ENCODE assay signal across 8 cellular contexts in the genomic region with DNA sequence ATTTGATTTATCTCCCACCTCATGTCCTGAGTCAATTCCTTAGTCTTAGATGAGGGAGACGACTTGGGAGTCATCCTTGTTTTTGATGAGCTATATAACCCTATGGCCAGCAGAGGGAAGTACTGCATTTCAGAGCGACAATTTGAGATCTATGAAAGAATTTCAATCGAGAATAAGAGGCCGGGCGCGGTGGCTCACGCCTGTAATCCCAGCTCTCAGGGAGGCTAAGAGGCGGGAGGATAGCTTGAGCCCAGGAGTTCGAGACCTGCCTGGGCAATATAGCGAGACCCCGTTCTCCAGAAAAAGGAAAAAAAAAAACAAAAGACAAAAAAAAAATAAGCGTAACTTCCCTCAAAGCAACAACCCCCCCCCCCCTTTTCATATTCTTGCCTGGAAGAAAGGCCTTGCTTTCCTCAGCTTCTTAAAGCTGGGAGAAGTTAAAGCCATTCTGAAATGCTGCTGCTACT. TPM values are rescaled to one million over a fixed set of nuclear protein-coding genes. Genes with fewer than 3 reads are reported as not detected.
DNase-seq lines count a peak whose midpoint lies in the region; ATAC-seq and TF ChIP-seq lines count a peak whose summit lies in the region.
"Not testable (repeated sequence)": the region's sequence is repeated elsewhere in the genome, so short reads cannot be mapped to it uniquely, and the experiment has no call there.

No MANE protein-coding gene starts in this region.

- peaks cover 47% of the 10 kb centered on the region for H3K4me1 Mint-ChIP-seq in GM23338
- not testable (repeated sequence) for H3K4me1 Mint-ChIP-seq in activated T-helper 17 cell treated with anti-CD3 and anti-CD28 coated beads, Interleukin-2, amount 50 U/mL, for 72 hours

- H3K27me3 Mint-ChIP-seq in GM23338 (ENCODE audit: insufficient read depth, low read depth, poor library complexity); activated T-helper 17 cell treated with anti-CD3 and anti-CD28 coated beads, Interleukin-2, amount 50 U/mL, for 72 hours: not testable (repeated sequence)

- TF ChIP-seq CTCF in GM23338 (conservative IDR thresholded peaks at IDR 0.05; ENCODE audit: low read depth in 2 of 2) (peak; percentile 82 to 87), PC-9 (conservative IDR thresholded peaks at IDR 0.05) (peak; percentile 87), fibroblast of mammary gland (conservative IDR thresholded peaks at IDR 0.05; ENCODE audit: control insufficient read depth, insufficient read depth, low read depth, low read length) (peak; percentile 78), lower lobe of right lung (IDR thresholded peaks at IDR 0.05) (peak; percentile 58)

- H3K36me3 Mint-ChIP-seq in GM23338 (ENCODE audit: low read depth), result peaks cover 31% of the 10 kb centered on the region
- H3K36me3 Mint-ChIP-seq in activated T-helper 17 cell treated with anti-CD3 and anti-CD28 coated beads, Interleukin-2, amount 50 U/mL, for 72 hours (ENCODE audit: low read depth), result not testable (repeated sequence)

- H3K9me2 ChIP-seq in GM23338 (ENCODE audit: insufficient read depth); PC-9 (ENCODE audit: insufficient read depth): not testable (repeated sequence)

- H3K9me3 ChIP-seq in PC-9 (ENCODE audit: insufficient read depth, low read depth); lower lobe of right lung: not testable (repeated sequence)

- peaks cover 12% of the 10 kb centered on the region; the same call in 1 of the 2 replicates for H3F3A ChIP-seq in GM23338 (replicated peaks; ENCODE audit: low read depth)
- H3F3A ChIP-seq in PC-9 (ENCODE audit: insufficient read depth, low read depth), result peaks cover 22% of the 10 kb centered on the region

- H3K27ac ChIP-seq in GM23338 (ENCODE audit: low read depth); PC-9; lower lobe of right lung: not testable (repeated sequence)

- H3K4me2 ChIP-seq in GM23338, PC-9: not testable (repeated sequence)

- H3K4me3 ChIP-seq in GM23338; PC-9; fibroblast of mammary gland (ENCODE audit: control insufficient read depth, low read depth, low read length); lower lobe of right lung: not testable (repeated sequence)

- CTCF ChIA-PET in PC-9 (lab: Charles Lee), result interaction anchor here (0.5 to 3.3 kb wide), 13 partner anchors 10 to 432 kb away, joined by 3 to 86 read pairs (median 6); partner anchors contain the start of gene MSH2

- BruUV-seq in PC-9 (replicated peaks; lab: Mats Ljungman, UMichigan), result not testable (repeated sequence)

- POLR2A ChIA-PET in PC-9 (lab: Charles Lee; ENCODE audit: unreplicated experiment), result interaction anchor here (0.5 to 0.9 kb wide), 5 partner anchors 10 to 329 kb away, joined by 3 to 32 read pairs (median 6); no protein-coding TSS in a partner anchor

- H3K27ac Mint-ChIP-seq in GM23338, result peak overlapping the region; percentile 94
- H3K27ac Mint-ChIP-seq in activated T-helper 17 cell treated with anti-CD3 and anti-CD28 coated beads, Interleukin-2, amount 50 U/mL, for 72 hours, result not testable (repeated sequence)

- not testable (repeated sequence) for H3K9me3 Mint-ChIP-seq in GM23338; activated T-helper 17 cell treated with anti-CD3 and anti-CD28 coated beads, Interleukin-2, amount 50 U/mL, for 72 hours

- peaks cover 33% of the 10 kb centered on the region for H3K4me1 ChIP-seq in GM23338 (ENCODE audit: insufficient read depth)
- H3K4me1 ChIP-seq in PC-9 (replicated peaks; ENCODE audit: insufficient read depth), result peaks cover 19% of the 10 kb centered on the region
- peaks cover 11% of the 10 kb centered on the region for H3K4me1 ChIP-seq in lower lobe of right lung

- not testable (repeated sequence) for H3K79me2 ChIP-seq in GM23338 (replicated peaks; ENCODE audit: insufficient read depth); PC-9 (ENCODE audit: low read depth)

- peak; percentile 52 for DNase-seq in COLO668 (lab: John Stamatoyannopoulos, UW; ENCODE audit: unreplicated experiment)
- DNase-seq in GM23338 (ENCODE audit: low spot score), result peak; percentile 93
- peak; percentile 72 for DNase-seq in NCI-H1436 (lab: John Stamatoyannopoulos, UW)
- peak; percentile 56 to 78 for DNase-seq in PC-9
- peak; percentile 84 for DNase-seq in fibroblast of mammary gland (ENCODE audit: low read depth)
- peak; percentile 73 for DNase-seq in lower lobe of right lung
- DNase-seq in stimulated activated CD4-positive, alpha-beta T cell treated with anti-CD3 and anti-CD28 coated beads, Interleukin-4, amount 100 ng/mL, for 24 hours, result peak; percentile 22

- intact Hi-C loops in PC-9 (cut with micrococcal nuclease; ENCODE audit: unreplicated experiment) (loop anchor here (1.0 to 10.0 kb wide), 4 partner anchors 38 to 770 kb away; no protein-coding TSS in a partner anchor), lower lobe of right lung (cut with DNase I) (loop anchor here (10.0 kb wide), 1 partner anchor 50 kb away; no protein-coding TSS in a partner anchor)

- not testable (repeated sequence) for H3K36me3 ChIP-seq in GM23338 (ENCODE audit: insufficient read depth); PC-9 (ENCODE audit: low read depth); lower lobe of right lung

- not testable (repeated sequence) for H3K4me3 Mint-ChIP-seq in GM23338; activated T-helper 17 cell treated with anti-CD3 and anti-CD28 coated beads, Interleukin-2, amount 50 U/mL, for 72 hours

- H4K20me1 ChIP-seq in GM23338 (replicated peaks; ENCODE audit: insufficient read depth); PC-9 (ENCODE audit: insufficient read depth): not testable (repeated sequence)

- H3K27me3 ChIP-seq in GM23338 (ENCODE audit: insufficient read depth); PC-9 (ENCODE audit: insufficient read depth, low read depth); lower lobe of right lung (ENCODE audit: low read depth): not testable (repeated sequence)

- ATAC-seq in GM23338, result peak; percentile 64
- peak; percentile 42 for ATAC-seq in activated T-helper 17 cell treated with anti-CD3 and anti-CD28 coated beads, Interleukin-2, amount 50 U/mL, for 72 hours (replicated peaks)
- ATAC-seq in lower lobe of right lung, result peak; percentile 83

- not testable (repeated sequence) for H2AFZ ChIP-seq in GM23338, PC-9

RNA-seq across cellular contexts. Expression of gene EPCAM, which starts 33.9 kb away (rescaled TPM):
- 183 and 260 TPM in 2 replicates for total RNA-seq in GM23338 (2014; rRNA removed; shearing (Covaris generic))
- 387 and 411 TPM in 2 replicates for polyA plus RNA-seq in GM23338 (2016; fragmentation: Nextera tagmentation; extraction: Ambion mirVana)
- total RNA-seq in PC-9 (2021) (303 and 334 TPM in 2 replicates), lower lobe of right lung (104 TPM)
- total RNA-seq in activated T-helper 17 cell treated with anti-CD3 and anti-CD28 coated beads, Interleukin-2, amount 50 U/mL, for 72 hours, result under 1 TPM in 1 of 2 donors, not detected in 1; 0.19 TPM

Comparison
In these comparisons a context has a peak if more than half of its experiments do, and no peak if none do; other contexts are left out.
1. DNase-seq: peak in every context shown above with its lines; median percentile 93 in GM23338; 84 in fibroblast of mammary gland; 73 in lower lobe of right lung; 72 in NCI-H1436; 67 in PC-9; 52 in COLO668; 22 in stimulated activated CD4-positive, alpha-beta T cell treated with anti-CD3 and anti-CD28 coated beads, Interleukin-4, amount 100 ng/mL, for 24 hours.
2. RNA of gene EPCAM, which starts 33.9 kb away (total RNA-seq): 303 to 334 TPM in PC-9, 183 to 260 TPM in GM23338 and 104 TPM in lower lobe of right lung (single experiment); 0.19 TPM in activated T-helper 17 cell treated with anti-CD3 and anti-CD28 coated beads, Interleukin-2, amount 50 U/mL, for 72 hours; every median in the first group is over 10 times any median in the second.
3. Peak in every context shown above with its lines, with median percentiles within 50 percentile points of each other: ATAC-seq and CTCF ChIP-seq.